21 cellular contexts compared by ENCODE assay signal in the genomic region with DNA sequence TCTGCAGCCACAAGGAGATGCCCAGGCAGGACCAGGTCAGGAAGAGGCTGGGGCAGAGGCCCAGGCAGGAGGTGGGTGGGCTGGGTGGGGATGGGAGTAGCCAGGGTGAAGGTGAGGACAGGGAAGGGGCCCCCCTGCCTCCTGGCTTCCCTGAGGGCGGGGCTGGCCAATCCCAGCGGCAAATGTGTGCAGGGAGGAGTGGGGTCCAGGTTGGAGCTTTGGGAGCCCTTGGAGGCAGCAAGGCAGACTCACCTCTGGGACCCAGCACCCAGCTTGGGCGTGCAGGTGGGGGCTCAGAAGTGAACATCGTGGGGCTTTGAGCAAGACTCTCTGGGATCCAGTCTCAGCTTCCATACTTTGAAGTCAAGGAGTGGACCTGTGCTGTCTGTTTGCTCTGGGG. TPM values are rescaled to one million over a fixed set of nuclear protein-coding genes. Genes with fewer than 3 reads are reported as not detected.
"Had no signal": no experiment of that assay in that cellular context is flagged by ENCODE, and none has a peak within 500 bp of the region (broad histone marks: within the 10 kb centered on the region; RNA-seq: fewer than 3 reads in every experiment).

No MANE protein-coding gene starts in this region.

- H3K9me3 ChIP-seq: colonic mucosa, SK-N-SH, tibial nerve had no signal

- DNase-seq: activated CD4-positive, alpha-beta T cell treated with anti-CD3 and anti-CD28 coated beads, Interleukin-2, amount 50 U/mL, for 4 hours; activated T-cell treated with anti-CD3 and anti-CD28 coated beads, Interleukin-2, amount 50 U/mL, for 48 hours; colonic mucosa; effector CD4-positive, alpha-beta T cell; left ventricle myocardium superior; mesenchymal stem cell; retina; Right ventricle myocardium superior; SK-N-SH; stimulated activated CD4-positive, alpha-beta T cell treated with anti-CD3 and anti-CD28 coated beads, Interleukin-4, amount 100 ng/mL, for 4 hours had no signal

- H3K27ac ChIP-seq: cardiac muscle cell, colonic mucosa, neural progenitor cell, parathyroid adenoma had no signal

- H3K36me3 ChIP-seq: cardiac muscle cell, colonic mucosa, neural progenitor cell, tibial nerve had no signal

- H3K4me3 Mint-ChIP-seq: neural progenitor cell had no signal

- ATAC-seq: activated CD4-positive, CD25-positive, alpha-beta regulatory T cell treated with anti-CD3 and anti-CD28 coated beads, Interleukin-2, amount 50 U/mL, for 24 hours; left ventricle myocardium superior had no signal

- H3K4me1 ChIP-seq: colonic mucosa, neural progenitor cell, parathyroid adenoma had no signal

- H3K27me3 ChIP-seq: cardiac muscle cell, colonic mucosa, neural progenitor cell, tibial nerve had no signal

- H3K36me3 Mint-ChIP-seq: neural progenitor cell had no signal

- H3K4me3 ChIP-seq: cardiac muscle cell, colonic mucosa, neural progenitor cell, tibial nerve had no signal

- H3K9me3 Mint-ChIP-seq: neural progenitor cell had no signal

RNA-seq across cellular contexts. Expression of a gene that starts 25.2 kb away (rescaled TPM):
- total RNA-seq: astrocyte; cardiac muscle cell; fibroblast of lung; frontal cortex; kidney; left ventricle myocardium superior; Right ventricle myocardium superior; skeletal muscle tissue; T-helper 1 cell treated with Interleukin-12 subunit alpha and Interleukin-12 subunit beta and Interleukin-4 antibody, amounts not matched to agents 30 ng/mL and 1 ng/mL, for 36 hours; tibial nerve had no signal
- polyA plus RNA-seq: cardiac muscle cell, fibroblast of lung, SK-N-SH had no signal
